ENCODE assay signal across 1 cellular context in genomic region chr16:88569614-88569984, GRCh38.
TF ChIP-seq lines count a peak whose summit lies in the region.

No MANE protein-coding gene starts in this region.

TF ChIP-seq in IMR-90, 13 proteins besides CTCF, POLR2A, EP300 and RAD21:
- no peak for TF ChIP-seq MXI1 (IDR thresholded peaks at IDR 0.05; ENCODE audit: borderline replicate concordance, low read depth, low read length)
- TF ChIP-seq FOS (IDR thresholded peaks at IDR 0.05; ENCODE audit: low read depth, low read length) = no peak
- no peak for TF ChIP-seq RCOR1 (IDR thresholded peaks at IDR 0.05; ENCODE audit: insufficient replicate concordance, low read length)
- TF ChIP-seq MAZ (IDR thresholded peaks at IDR 0.05; ENCODE audit: borderline replicate concordance, low read depth, low read length) = no peak
- no peak for TF ChIP-seq NFE2L2 (IDR thresholded peaks at IDR 0.05; ENCODE audit: low read depth, low read length)
- TF ChIP-seq CEBPB (IDR thresholded peaks at IDR 0.05; ENCODE audit: low read depth, low read length) = no peak
- no peak for TF ChIP-seq ELK1 (IDR thresholded peaks at IDR 0.05; ENCODE audit: borderline replicate concordance, low read depth, low read length)
- no peak for TF ChIP-seq USF2 (IDR thresholded peaks at IDR 0.05; ENCODE audit: low read depth, low read length)
- TF ChIP-seq CHD1 (IDR thresholded peaks at IDR 0.05; ENCODE audit: low read depth, low read length) = no peak
